8 cellular contexts compared by ENCODE assay signal in genomic region chr12:70117670-70118069, GRCh38.
"Had no signal": no experiment of that assay in that cellular context is flagged by ENCODE, and none has a peak within 500 bp of the region (broad histone marks: within the 10 kb centered on the region; RNA-seq: fewer than 3 reads in every experiment).

No MANE protein-coding gene starts in this region.

- H3K4me3 ChIP-seq: GM12878 had no signal

- ATAC-seq: GM12878 had no signal

- DNase-seq: GDM1, GF-D8 had no signal

- FAIRE-seq: G401.6, GM12878, GM12891, GM12892, GM18507, GM19239 had no signal
